ENCODE assay signal across 8 cellular contexts in genomic region chr9:81522721-81523551, GRCh38.
DNase-seq lines count a peak whose midpoint lies in the region; ATAC-seq and TF ChIP-seq lines count a peak whose summit lies in the region.

No MANE protein-coding gene starts in this region.

- H3K4me1 ChIP-seq in liver (ENCODE audit: control insufficient read depth in 4 of 4, insufficient read depth in 4 of 4, low read length in 3 of 4) (peaks cover 2 to 9% (median 8%) of the 10 kb centered on the region in 4 donors), aorta (ENCODE audit: control insufficient read depth in 1 of 2, insufficient read depth in 2 of 2, low read length in 2 of 2) (no peaks in the 10 kb centered on the region)

- TF ChIP-seq RAD21 in liver (IDR thresholded peaks at IDR 0.05), result peak; percentile 91 to 92

- peak; percentile 50 for DNase-seq in DMS153 (lab: John Stamatoyannopoulos, UW)
- DNase-seq in NCI-H226, result peak; percentile 26
- no peak for DNase-seq in chondrocyte (ENCODE audit: low spot score)
- no peak for DNase-seq in aorta
- no peak for DNase-seq in activated CD8-positive, alpha-beta T cell treated with anti-CD3 and anti-CD28 coated beads, Interleukin-2, amount 10 ng/mL, durations not matched to agents 7 days and 5 days
- no peak for DNase-seq in foreskin melanocyte

- 29% methylated on average over 8 of the region's 8 CpGs for WGBS in liver
- 33 to 37% methylated on average over 8 of the region's 8 CpGs for WGBS in aorta, 2 donors

- H3K4me3 ChIP-seq in liver (ENCODE audit: low read depth in 1 of 3, low read length in 3 of 3) (peak overlapping the region in 2 of 3 donors; percentile 32 to 42), aorta (ENCODE audit: low read length in 2 of 2) (no peak overlapping the region)

- H3K27me3 ChIP-seq in liver (ENCODE audit: control insufficient read depth in 4 of 4, insufficient read depth in 4 of 4, low read length in 3 of 4) (no peaks in the 10 kb centered on the region), aorta (ENCODE audit: control insufficient read depth in 1 of 2, insufficient read depth in 2 of 2, low read length in 1 of 2) (no peaks in the 10 kb centered on the region)

- H3K36me3 ChIP-seq in liver (ENCODE audit: control insufficient read depth in 4 of 4, insufficient read depth in 3 of 4, low read depth in 1 of 4, low read length in 3 of 4) (no peaks in the 10 kb centered on the region), aorta (ENCODE audit: control insufficient read depth in 1 of 2, insufficient read depth in 2 of 2, low read length in 1 of 2) (no peaks in the 10 kb centered on the region)

- H3K9me3 Mint-ChIP-seq in chondrocyte (ENCODE audit: low read depth), result no peaks in the 10 kb centered on the region
- H3K9me3 Mint-ChIP-seq in activated CD8-positive, alpha-beta T cell treated with anti-CD3 and anti-CD28 coated beads, Interleukin-2, amount 10 ng/mL, durations not matched to agents 7 days and 5 days (ENCODE audit: insufficient read depth), result no peaks in the 10 kb centered on the region

- CTCF ChIA-PET in activated CD8-positive, alpha-beta T cell treated with anti-CD3 and anti-CD28 coated beads, Interleukin-2, amount 10 ng/mL, durations not matched to agents 7 days and 5 days (lab: Charles Lee), result interaction anchor here (0.8 to 1.7 kb wide), 3 partner anchors 65 to 1113 kb away, joined by 3 to 4 read pairs (median 4); no protein-coding TSS in a partner anchor

- TF ChIP-seq CTCF in chondrocyte (IDR thresholded peaks at IDR 0.05), result peak; percentile 87
- peak; percentile 61 for TF ChIP-seq CTCF in liver (IDR thresholded peaks at IDR 0.05; ENCODE audit: low read depth, low read length, missing input control)

- H3K27me3 Mint-ChIP-seq in chondrocyte (ENCODE audit: low read depth), result peaks cover 5% of the 10 kb centered on the region
- H3K27me3 Mint-ChIP-seq in activated CD8-positive, alpha-beta T cell treated with anti-CD3 and anti-CD28 coated beads, Interleukin-2, amount 10 ng/mL, durations not matched to agents 7 days and 5 days (ENCODE audit: low read depth), result no peaks in the 10 kb centered on the region

- ATAC-seq in HG02642 (IDR thresholded peaks at IDR 0.05; ENCODE audit: poor library complexity, unreplicated experiment), result peak; percentile 81
- peak; percentile 79 for ATAC-seq in aorta (ENCODE audit: low FRiP score)
- no peak for ATAC-seq in activated CD8-positive, alpha-beta T cell treated with anti-CD3 and anti-CD28 coated beads, Interleukin-2, amount 10 ng/mL, durations not matched to agents 7 days and 5 days

- H3K27ac ChIP-seq in liver (ENCODE audit: low read depth in 1 of 2, low read length in 2 of 2), result peak overlapping the region; percentile 3 to 83
- no peak overlapping the region for H3K27ac ChIP-seq in aorta (ENCODE audit: low read depth in 1 of 2, low read length in 2 of 2)

- no peaks in the 10 kb centered on the region for H3K36me3 Mint-ChIP-seq in chondrocyte (ENCODE audit: low read depth)
- H3K36me3 Mint-ChIP-seq in activated CD8-positive, alpha-beta T cell treated with anti-CD3 and anti-CD28 coated beads, Interleukin-2, amount 10 ng/mL, durations not matched to agents 7 days and 5 days (ENCODE audit: low read depth), result no peaks in the 10 kb centered on the region

- no peak overlapping the region for H3K4me3 Mint-ChIP-seq in chondrocyte (ENCODE audit: unreplicated experiment)
- no peak overlapping the region for H3K4me3 Mint-ChIP-seq in activated CD8-positive, alpha-beta T cell treated with anti-CD3 and anti-CD28 coated beads, Interleukin-2, amount 10 ng/mL, durations not matched to agents 7 days and 5 days

- intact Hi-C loops in aorta (cut with DNase I), result loop anchor here (1.0 to 10.0 kb wide), 2 partner anchors 164 to 322 kb away; no protein-coding TSS in a partner anchor

- peak overlapping the region in 1 of 2 donors; percentile 13 for H3K9ac ChIP-seq in liver (ENCODE audit: low read depth in 1 of 2, low read length in 2 of 2)

- H3K9me3 ChIP-seq in liver (ENCODE audit: control insufficient read depth in 4 of 4, low read length in 3 of 4), result no peaks in the 10 kb centered on the region
- H3K9me3 ChIP-seq in aorta (ENCODE audit: control insufficient read depth, low read length), result no peaks in the 10 kb centered on the region

- H3K27ac Mint-ChIP-seq in chondrocyte (ENCODE audit: unreplicated experiment), result no peak overlapping the region
- H3K27ac Mint-ChIP-seq in activated CD8-positive, alpha-beta T cell treated with anti-CD3 and anti-CD28 coated beads, Interleukin-2, amount 10 ng/mL, durations not matched to agents 7 days and 5 days, result no peak overlapping the region

- POLR2A ChIA-PET in activated CD8-positive, alpha-beta T cell treated with anti-CD3 and anti-CD28 coated beads, Interleukin-2, amount 10 ng/mL, durations not matched to agents 7 days and 5 days (lab: Charles Lee), result no interaction called here

- H3K4me1 Mint-ChIP-seq in chondrocyte (ENCODE audit: low read depth), result peaks cover 10% of the 10 kb centered on the region
- H3K4me1 Mint-ChIP-seq in activated CD8-positive, alpha-beta T cell treated with anti-CD3 and anti-CD28 coated beads, Interleukin-2, amount 10 ng/mL, durations not matched to agents 7 days and 5 days (ENCODE audit: low read depth), result no peaks in the 10 kb centered on the region

TF ChIP-seq in liver, 16 proteins besides CTCF, POLR2A, EP300 and RAD21:
- no peak for TF ChIP-seq GABPA (IDR thresholded peaks at IDR 0.05 in 1 of 2, conservative IDR thresholded peaks at IDR 0.05 in 1 of 2)
- TF ChIP-seq FOXA1 (IDR thresholded peaks at IDR 0.05), result no peak
- peak; percentile 77 for TF ChIP-seq NR2F2 (IDR thresholded peaks at IDR 0.05)
- TF ChIP-seq SP1 (IDR thresholded peaks at IDR 0.05), result peak; percentile 53
- TF ChIP-seq HNF4G (IDR thresholded peaks at IDR 0.05), result peak; percentile 41
- peak; percentile 83 for TF ChIP-seq YY1 (IDR thresholded peaks at IDR 0.05)
- peak; percentile 31 to 71 for TF ChIP-seq HNF4A (conservative IDR thresholded peaks at IDR 0.05)
- TF ChIP-seq RXRA (IDR thresholded peaks at IDR 0.05), result peak in 1 of 2 donors; percentile 39

Comparison
In these comparisons a context has a peak if more than half of its experiments do, and no peak if none do; other contexts are left out.
1. DNase-seq: peak in DMS153 (single experiment) and NCI-H226 (single experiment); none in chondrocyte (single experiment), aorta (0 of 2), activated CD8-positive, alpha-beta T cell treated with anti-CD3 and anti-CD28 coated beads, Interleukin-2, amount 10 ng/mL, durations not matched to agents 7 days and 5 days (single experiment) and foreskin melanocyte (single experiment).
2. H3K27ac ChIP-seq: peak in liver (2 of 2); none in aorta (0 of 2).
3. H3K4me3 ChIP-seq: peak in liver (2 of 3); none in aorta (0 of 2).